Comparison of ENCODE assay signal across 8 cellular contexts in the genomic region with DNA sequence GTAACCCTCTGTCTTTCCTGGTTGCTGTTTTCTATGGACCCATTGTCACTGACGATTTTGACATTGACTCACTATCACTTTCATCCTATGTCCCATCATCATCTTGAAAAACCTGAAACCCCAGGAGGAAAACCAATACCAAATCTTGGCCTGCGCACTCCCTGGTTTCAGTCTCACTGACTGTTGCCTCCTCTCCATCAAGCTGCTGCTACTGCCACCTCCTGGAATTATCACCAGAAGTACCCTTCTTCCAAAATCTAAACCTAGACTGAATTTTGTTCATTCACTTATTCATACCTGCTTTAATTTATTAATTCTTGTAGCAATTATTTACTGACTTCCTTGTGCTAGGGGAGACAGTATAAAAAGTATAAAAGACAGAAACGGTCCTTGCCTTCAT. TPM values are rescaled to one million over a fixed set of nuclear protein-coding genes. Genes with fewer than 3 reads are reported as not detected.
A peak's percentile ranks its signal among the peaks of the same experiment; 100 is the strongest.
DNase-seq lines count a peak whose midpoint lies in the region; ATAC-seq and TF ChIP-seq lines count a peak whose summit lies in the region.

No MANE protein-coding gene starts in this region.

- H3K9ac ChIP-seq in mammary epithelial cell (ENCODE audit: insufficient read depth, low read length): no peak overlapping the region

- no peaks in the 10 kb centered on the region for H3K79me2 ChIP-seq in mammary epithelial cell (ENCODE audit: insufficient read depth, low read length)

- TF ChIP-seq CTCF in GM10266 (IDR thresholded peaks at IDR 0.05; ENCODE audit: control insufficient read depth, insufficient read depth, low read depth, missing control alignments): peak; percentile 34
- TF ChIP-seq CTCF in mammary epithelial cell (conservative IDR thresholded peaks at IDR 0.05 in 1 of 2, IDR thresholded peaks at IDR 0.05 in 1 of 2; ENCODE audit: extremely low read depth in 1 of 2, insufficient read depth in 1 of 2, low read depth in 1 of 2, low read length in 2 of 2): peak; percentile 17 to 35

- no peak for DNase-seq in GM10266 (ENCODE audit: extremely low spot score)
- DNase-seq in NCI-H69 (lab: John Stamatoyannopoulos, UW): peak; percentile 3
- peak; percentile 9 for DNase-seq in mammary epithelial cell
- DNase-seq in pons (ENCODE audit: low spot score): peak; percentile 8
- DNase-seq in NCI-H1417 treated with DMSO at 0.1 percent for 48 hours (lab: John Stamatoyannopoulos, UW): no peak
- DNase-seq in midbrain (lab: John Stamatoyannopoulos, UW): no peak

- H3K9me3 ChIP-seq in mammary epithelial cell (replicated peaks; ENCODE audit: insufficient read depth, low read length): no peaks in the 10 kb centered on the region

- H3K27me3 ChIP-seq in mammary epithelial cell (ENCODE audit: insufficient read depth, low read length): no peaks in the 10 kb centered on the region

- H3K4me3 ChIP-seq in mammary epithelial cell (replicated peaks in 1 of 3; ENCODE audit: insufficient read depth in 1 of 3, low read depth in 2 of 3, low read length in 3 of 3): no peak overlapping the region

- BruUV-seq in mammary epithelial cell (replicated peaks; lab: Mats Ljungman, UMichigan): no TSS peak

- no peak overlapping the region for H3K4me2 ChIP-seq in mammary epithelial cell (ENCODE audit: insufficient read depth, low read depth, low read length)

- H3K36me3 ChIP-seq in mammary epithelial cell (ENCODE audit: insufficient read depth, low read length): no peaks in the 10 kb centered on the region

- ATAC-seq in HG02852 (IDR thresholded peaks at IDR 0.05; ENCODE audit: unreplicated experiment): no peak
- ATAC-seq in HG03039 (IDR thresholded peaks at IDR 0.05; ENCODE audit: unreplicated experiment): no peak

- no peaks in the 10 kb centered on the region for H3K4me1 ChIP-seq in mammary epithelial cell (ENCODE audit: insufficient read depth, low read length)

- dilution Hi-C loops in mammary epithelial cell (cut with HindIII; ENCODE audit: low sequenced_read_pairs): no loop called here

- CTCF ChIA-PET in mammary epithelial cell (lab: Charles Lee; ENCODE audit: low non-redundant PET): no interaction called here

- no peaks in the 10 kb centered on the region for H4K20me1 ChIP-seq in mammary epithelial cell (ENCODE audit: insufficient read depth, low read length)

- no peak overlapping the region for H3K27ac ChIP-seq in mammary epithelial cell (ENCODE audit: insufficient read depth, low read depth, low read length)

- H2AFZ ChIP-seq in mammary epithelial cell (ENCODE audit: low read depth, low read length): no peak overlapping the region

- intact Hi-C loops in mammary epithelial cell (cut with micrococcal nuclease): no loop called here

- in situ Hi-C loops in mammary epithelial cell (cut with MboI; ENCODE audit: low sequenced_read_pairs in 2 of 2): no loop called here

- 34% methylated on average over 3 of the region's 3 CpGs for WGBS in mammary epithelial cell (ENCODE audit: low coverage, missing lambda C conversion rate)

RNA-seq across cellular contexts. Expression of a gene that starts 44.5 kb away (rescaled TPM):
- total RNA-seq in mammary epithelial cell: 10 to 100 TPM; 18.8 to 21.5 TPM
- 7.5 TPM for polyA plus RNA-seq in mammary epithelial cell
- 10.9 TPM for polyA minus RNA-seq in mammary epithelial cell

Comparison
In these comparisons a context has a peak if more than half of its experiments do, and no peak if none do; other contexts are left out.
1. DNase-seq: peak in NCI-H69 (single experiment), mammary epithelial cell (single experiment) and pons (single experiment); none in GM10266 (single experiment), NCI-H1417 treated with DMSO at 0.1 percent for 48 hours (single experiment) and midbrain (single experiment).